Comparison of ENCODE assay signal across 11 cellular contexts in the genomic region with DNA sequence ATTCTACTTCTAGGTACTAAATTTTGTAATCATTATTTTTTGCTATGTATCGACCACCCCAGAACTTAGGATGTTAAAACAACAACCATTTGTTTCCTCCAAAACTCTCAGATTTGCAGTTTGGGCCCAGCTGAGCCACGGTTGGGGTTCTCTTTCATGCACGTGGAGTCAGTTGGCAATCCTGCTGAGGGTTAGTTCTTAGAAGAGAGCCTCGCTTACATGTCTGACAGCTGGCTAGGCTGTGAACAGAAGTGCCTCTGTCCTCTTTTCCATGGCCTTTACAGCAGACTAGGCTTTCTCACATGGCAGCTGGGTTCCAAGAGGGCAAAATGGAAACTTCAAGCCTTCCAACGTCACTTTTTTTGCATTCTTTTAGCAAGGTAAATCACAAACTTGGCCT. TPM values are rescaled to one million over a fixed set of nuclear protein-coding genes. Genes with fewer than 3 reads are reported as not detected.
"Had no signal": no experiment of that assay in that cellular context is flagged by ENCODE, and none has a peak within 500 bp of the region (broad histone marks: within the 10 kb centered on the region; RNA-seq: fewer than 3 reads in every experiment).

No MANE protein-coding gene starts in this region.

- DNase-seq: GM23248, GOT3, H7, HFFc6, IMR-90, KG1 had no signal

- H3K9me3 ChIP-seq: HAP-1 had no signal

- H3K4me3 ChIP-seq: GM23248, HAP-1, K562 had no signal

- ATAC-seq: HCT116, K562 had no signal

- H3K36me3 ChIP-seq: HAP-1 had no signal

- H3K27ac Mint-ChIP-seq: HFFc6 had no signal

- H2AFZ ChIP-seq: GM23248 had no signal

- H3K4me1 ChIP-seq: HAP-1 had no signal

- H3K4me3 Mint-ChIP-seq: HFFc6 had no signal

- H3K9ac ChIP-seq: GM23248 had no signal

- H3K27ac ChIP-seq: GM23248 had no signal

RNA-seq across cellular contexts. Expression of a gene that starts 9.3 kb away (rescaled TPM):
- total RNA-seq: GM23248, H4, H7, HT-29, IMR-90 had no signal
- polyA plus RNA-seq: GM23248, IMR-90, K562 had no signal
